1 cellular context compared by ENCODE assay signal in genomic region chr2:226558418-226558817, GRCh38.
TF ChIP-seq lines count a peak whose summit lies in the region.

No MANE protein-coding gene starts in this region.

TF ChIP-seq in SK-N-SH, 30 proteins besides CTCF, POLR2A, EP300 and RAD21 (continued from another document):
- TF ChIP-seq ZBTB33 (IDR thresholded peaks at IDR 0.05; ENCODE audit: borderline replicate concordance, low read depth) (no peak), PBX3 (IDR thresholded peaks at IDR 0.05) (no peak), SMC3 (IDR thresholded peaks at IDR 0.05; ENCODE audit: low read depth, low read length) (no peak), TCF12 (IDR thresholded peaks at IDR 0.05) (peak; percentile 27; the same call in 1 of the 2 replicates)
